21 cellular contexts compared by ENCODE assay signal in the genomic region with DNA sequence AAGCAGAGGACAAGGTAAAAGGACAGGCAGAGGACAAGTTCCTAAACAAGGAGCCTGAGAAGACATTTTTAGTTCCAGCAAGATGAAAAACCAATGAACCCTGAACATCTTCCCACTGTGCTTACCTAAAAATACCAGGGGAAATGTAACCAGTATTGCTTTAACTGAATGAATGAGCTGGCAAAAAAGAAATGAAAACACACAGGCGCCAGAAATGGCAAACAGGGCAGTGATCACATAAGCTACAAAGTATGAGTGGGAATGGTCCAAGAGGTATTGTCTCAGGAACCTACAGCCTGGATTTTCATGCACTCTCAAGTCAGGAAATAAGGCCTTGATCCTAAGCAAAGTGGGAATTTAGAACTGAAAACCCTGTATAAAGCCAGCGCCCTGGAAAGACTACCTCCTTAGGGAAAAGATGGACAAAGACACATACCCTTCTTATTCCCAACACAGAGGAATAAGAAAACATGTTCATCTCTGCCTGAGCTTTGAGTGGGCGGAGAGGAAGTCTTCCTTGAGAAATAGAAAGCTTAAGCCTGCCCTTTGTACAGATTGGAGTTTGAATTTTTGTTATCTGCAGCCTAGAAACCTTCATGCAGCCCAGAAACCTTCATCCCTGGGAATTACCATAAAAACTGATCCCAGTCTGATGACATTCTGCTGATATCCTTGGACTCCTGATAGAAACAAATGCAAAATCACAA. TPM values are rescaled to one million over a fixed set of nuclear protein-coding genes. Genes with fewer than 3 reads are reported as not detected.
DNase-seq lines count a peak whose midpoint lies in the region; ATAC-seq, FAIRE-seq and TF ChIP-seq lines count a peak whose summit lies in the region.
"Had no signal": no experiment of that assay in that cellular context is flagged by ENCODE, and none has a peak within 500 bp of the region (broad histone marks: within the 10 kb centered on the region; RNA-seq: fewer than 3 reads in every experiment).

No MANE protein-coding gene starts in this region.

- no peaks in the 10 kb centered on the region for H3K79me2 ChIP-seq in mesendoderm (ENCODE audit: control insufficient read depth, insufficient read depth, low read length)

- TF ChIP-seq POLR2A in breast epithelium (IDR thresholded peaks at IDR 0.05): no peak

- WGBS in small intestine, 3 donors: 70 to 79% (median 76%) methylated on average over 3 of the region's 3 CpGs
- no CpG with 5 or more reads among the region's 3 CpGs for WGBS in mesendoderm (ENCODE audit: extremely low coverage, insufficient coverage, low lambda C conversion rate)

- no peak for FAIRE-seq in small intestine (lab: Jason Lieb, UNC)
- FAIRE-seq: colon, endothelial cell of umbilical vein had no signal

- TF ChIP-seq CTCF in HEK293 (tag by site-specific recombination; IDR thresholded peaks at IDR 0.05) (no peak), breast epithelium (IDR thresholded peaks at IDR 0.05) (no peak)

- CTCF ChIA-PET in HEK293 (lab: Yijun Ruan, JAX): interaction anchor here (1.3 to 1.6 kb wide), 2 partner anchors 9 to 249 kb away, joined by 3 read pairs; a partner anchor contains a TSS

- H3K9me3 ChIP-seq in HEK293 (ENCODE audit: control insufficient read depth, insufficient read depth, low read depth, low read length) (no peaks in the 10 kb centered on the region), breast epithelium (no peaks in the 10 kb centered on the region), small intestine (ENCODE audit: control insufficient read depth, low read depth) (no peaks in the 10 kb centered on the region)

- ATAC-seq in GM19035 (IDR thresholded peaks at IDR 0.05; ENCODE audit: unreplicated experiment): no peak
- no peak for ATAC-seq in HG03280 (IDR thresholded peaks at IDR 0.05; ENCODE audit: unreplicated experiment)

- H3K4me1 ChIP-seq in HEK293 (ENCODE audit: control insufficient read depth, insufficient read depth, low read length) (peaks cover 12% of the 10 kb centered on the region), breast epithelium (no peaks in the 10 kb centered on the region), small intestine (ENCODE audit: control insufficient read depth in 2 of 2, insufficient read depth in 1 of 2, low read depth in 1 of 2, low read length in 1 of 2) (peaks cover 0 to 6% of the 10 kb centered on the region in 2 donors), mesendoderm (ENCODE audit: control insufficient read depth, low read depth, low read length) (no peaks in the 10 kb centered on the region)

- H3K36me3 ChIP-seq in HEK293 (ENCODE audit: control insufficient read depth in 2 of 2, insufficient read depth in 1 of 2, low read length in 2 of 2) (no peaks in the 10 kb centered on the region), breast epithelium (no peaks in the 10 kb centered on the region), small intestine (ENCODE audit: control insufficient read depth in 2 of 2, insufficient read depth in 2 of 2, low read length in 2 of 2) (no peaks in the 10 kb centered on the region), mesendoderm (ENCODE audit: control insufficient read depth, insufficient read depth, low read length) (no peaks in the 10 kb centered on the region)

- no peak overlapping the region for H2AK5ac ChIP-seq in mesendoderm (ENCODE audit: low read length)

- POLR2A ChIA-PET in HEK293 (lab: Yijun Ruan, JAX): no interaction called here

- H3K56ac ChIP-seq in mesendoderm (ENCODE audit: low read length): no peak overlapping the region

- no peak overlapping the region for H2BK5ac ChIP-seq in mesendoderm (ENCODE audit: low read length)

- H3K4me3 ChIP-seq in HEK293 (ENCODE audit: low read depth, low read length) (no peak overlapping the region), breast epithelium (no peak overlapping the region), small intestine (ENCODE audit: low read depth in 1 of 2, low read length in 2 of 2) (no peak overlapping the region), mesendoderm (ENCODE audit: low read length) (no peak overlapping the region)
- H3K4me3 ChIP-seq: GM23338 had no signal

- intact Hi-C loops in breast epithelium (cut with DNase I; ENCODE audit: low total_unique reads): no loop called here

- no peak overlapping the region for H3K23ac ChIP-seq in mesendoderm (ENCODE audit: low read length)

- H3K79me1 ChIP-seq in mesendoderm (ENCODE audit: low read length): no peaks in the 10 kb centered on the region

- H4K8ac ChIP-seq in mesendoderm (ENCODE audit: low read depth, low read length): no peak overlapping the region

- no peak overlapping the region for H2BK15ac ChIP-seq in mesendoderm (replicated peaks; ENCODE audit: low read depth)

- H2BK120ac ChIP-seq in mesendoderm (ENCODE audit: low read depth, low read length): no peak overlapping the region

- H3K27ac ChIP-seq in HEK293 (ENCODE audit: extremely low read depth, low read depth, low read length) (no peak overlapping the region), breast epithelium (peak overlapping the region; percentile 1 to 34), small intestine (ENCODE audit: low read depth in 1 of 2, low read length in 1 of 2) (no peak overlapping the region), mesendoderm (ENCODE audit: low read depth, low read length) (no peak overlapping the region)
- H3K27ac ChIP-seq: HL-60 had no signal

- H3K27me3 ChIP-seq in breast epithelium: no peaks in the 10 kb centered on the region
- H3K27me3 ChIP-seq in small intestine (ENCODE audit: control insufficient read depth in 2 of 2, insufficient read depth in 2 of 2, low read length in 2 of 2): peaks cover 0 to 2% of the 10 kb centered on the region in 2 donors
- peaks cover 3% of the 10 kb centered on the region for H3K27me3 ChIP-seq in mesendoderm (ENCODE audit: insufficient read depth, low read length, poor library complexity)

- H3K4ac ChIP-seq in mesendoderm (ENCODE audit: low read depth, low read length): no peak overlapping the region

- no peak overlapping the region for H3K9ac ChIP-seq in mesendoderm (ENCODE audit: low read length)

- H3K4me2 ChIP-seq in mesendoderm (ENCODE audit: low read length): no peak overlapping the region
- H3K4me2 ChIP-seq: GM23338 had no signal

- H3K18ac ChIP-seq in mesendoderm (ENCODE audit: low read length): no peak overlapping the region

- no peak overlapping the region for H4K5ac ChIP-seq in mesendoderm (ENCODE audit: low read length)

- no peak for DNase-seq in breast epithelium (ENCODE audit: low spot score in 2 of 2)
- peak; percentile 54 for DNase-seq in kidney tubule cell (ENCODE audit: low spot score)
- DNase-seq in small intestine: peak; percentile 27
- DNase-seq in stimulated activated CD4-positive, alpha-beta T cell treated with anti-CD3 and anti-CD28 coated beads, Interleukin-4, amount 100 ng/mL, for 24 hours: no peak
- no peak for DNase-seq in mesendoderm
- DNase-seq: activated CD4-positive, CD25-positive, alpha-beta regulatory T cell treated with anti-CD3 and anti-CD28 coated beads, Interleukin-2, amount 50 U/mL, for 72 hours; AML-193; GF-D8; NCI-H1092; NCI-H748 treated with DMSO at 0.1 percent for 48 hours; nucleus accumbens; OCI-M1; stimulated activated CD4-positive, alpha-beta T cell treated with anti-CD3 and anti-CD28 coated beads, Interleukin-4, amount 100 ng/mL, for 4 hours; stimulated activated CD8-positive, alpha-beta memory T cell treated with anti-CD3 and anti-CD28 coated beads, Interleukin-4, amount 100 ng/mL, for 48 hours had no signal

TF ChIP-seq in HEK293, 187 proteins besides CTCF, POLR2A, EP300 and RAD21:
- TF ChIP-seq, protein P1, sequence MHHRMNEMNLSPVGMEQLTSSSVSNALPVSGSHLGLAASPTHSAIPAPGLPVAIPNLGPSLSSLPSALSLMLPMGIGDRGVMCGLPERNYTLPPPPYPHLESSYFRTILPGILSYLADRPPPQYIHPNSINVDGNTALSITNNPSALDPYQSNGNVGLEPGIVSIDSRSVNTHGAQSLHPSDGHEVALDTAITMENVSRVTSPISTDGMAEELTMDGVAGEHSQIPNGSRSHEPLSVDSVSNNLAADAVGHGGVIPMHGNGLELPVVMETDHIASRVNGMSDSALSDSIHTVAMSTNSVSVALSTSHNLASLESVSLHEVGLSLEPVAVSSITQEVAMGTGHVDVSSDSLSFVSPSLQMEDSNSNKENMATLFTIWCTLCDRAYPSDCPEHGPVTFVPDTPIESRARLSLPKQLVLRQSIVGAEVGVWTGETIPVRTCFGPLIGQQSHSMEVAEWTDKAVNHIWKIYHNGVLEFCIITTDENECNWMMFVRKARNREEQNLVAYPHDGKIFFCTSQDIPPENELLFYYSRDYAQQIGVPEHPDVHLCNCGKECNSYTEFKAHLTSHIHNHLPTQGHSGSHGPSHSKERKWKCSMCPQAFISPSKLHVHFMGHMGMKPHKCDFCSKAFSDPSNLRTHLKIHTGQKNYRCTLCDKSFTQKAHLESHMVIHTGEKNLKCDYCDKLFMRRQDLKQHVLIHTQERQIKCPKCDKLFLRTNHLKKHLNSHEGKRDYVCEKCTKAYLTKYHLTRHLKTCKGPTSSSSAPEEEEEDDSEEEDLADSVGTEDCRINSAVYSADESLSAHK (tag by site-specific recombination; IDR thresholded peaks at IDR 0.05): 0 out of 2 replicates have a peak, but pooled peaks have one; percentile 35
- TF ChIP-seq KLF9 (tag by site-specific recombination; IDR thresholded peaks at IDR 0.05; ENCODE audit: low read depth) (no peak), ZNF146 (tag by site-specific recombination; IDR thresholded peaks at IDR 0.05) (no peak)

RNA-seq across cellular contexts. Expression of a gene that starts 2.1 kb away (rescaled TPM):
- total RNA-seq in breast epithelium: not detected
- polyA plus RNA-seq in small intestine: under 1 TPM in 1 of 3 donors, not detected in 2; 0.07 TPM
- not detected for polyA plus RNA-seq in mesendoderm (2013, experiment 1 of 2)
- polyA plus RNA-seq in mesendoderm (2013, experiment 2 of 2): not detected
- total RNA-seq: endothelial cell of umbilical vein, GM23338 had no signal
- polyA plus RNA-seq: endothelial cell of umbilical vein, GM23338 had no signal

RNA-seq across cellular contexts. Expression of a gene that starts 15.2 kb away (rescaled TPM):
- 1 to 10 TPM; 1.6 to 2.9 (median 1.9) TPM for total RNA-seq in breast epithelium
- polyA plus RNA-seq in small intestine: under 1 TPM in 1 of 3 donors, not detected in 2; 0.36 TPM
- 0.53 TPM for polyA plus RNA-seq in mesendoderm (2013, experiment 1 of 2)
- polyA plus RNA-seq in mesendoderm (2013, experiment 2 of 2): 0.46 TPM

RNA-seq across cellular contexts. Expression of a gene that starts 23.1 kb away (rescaled TPM):
- 10 to 100 TPM; 19.5 to 54.9 (median 25.2) TPM for total RNA-seq in breast epithelium
- 10 to 100 TPM in 1 of 3 donors, 1 to 10 TPM in 2; 2.2 to 12.8 (median 9.2) TPM for polyA plus RNA-seq in small intestine
- polyA plus RNA-seq in mesendoderm (2013, experiment 1 of 2): 49.4 TPM
- polyA plus RNA-seq in mesendoderm (2013, experiment 2 of 2): 49.0 TPM

RNA-seq across cellular contexts. Expression of a gene that starts 29.0 kb away (rescaled TPM):
- total RNA-seq in breast epithelium: 10 to 100 TPM; 36.6 to 62.6 (median 44.9) TPM
- polyA plus RNA-seq in small intestine: 10 to 100 TPM; 26.8 to 55.1 (median 44.0) TPM
- polyA plus RNA-seq in mesendoderm (2013, experiment 1 of 2): 23.2 TPM
- polyA plus RNA-seq in mesendoderm (2013, experiment 2 of 2): 22.3 TPM

RNA-seq across cellular contexts. Expression of a gene that starts 31.5 kb away (rescaled TPM):
- 10 to 100 TPM; 33.1 to 98.4 (median 40.4) TPM for total RNA-seq in breast epithelium
- polyA plus RNA-seq in small intestine: 10 to 100 TPM in 2 of 3 donors, 1 to 10 TPM in 1; 9.2 to 14.1 (median 11.2) TPM
- polyA plus RNA-seq in mesendoderm (2013, experiment 1 of 2): 1.8 TPM
- 1.6 TPM for polyA plus RNA-seq in mesendoderm (2013, experiment 2 of 2)

Comparison
In these comparisons a context has a peak if more than half of its experiments do, and no peak if none do; other contexts are left out.
1. H3K27ac ChIP-seq: peak in breast epithelium (2 of 2); none in HEK293 (single experiment), small intestine (0 of 2) and mesendoderm (single experiment).
2. DNase-seq: peak in kidney tubule cell (single experiment) and small intestine (single experiment); none in breast epithelium (0 of 2), stimulated activated CD4-positive, alpha-beta T cell treated with anti-CD3 and anti-CD28 coated beads, Interleukin-4, amount 100 ng/mL, for 24 hours (single experiment) and mesendoderm (single experiment).